In genomic region chr13:49247722-49248432, GRCh38 we compare ENCODE assay signal across 8 cellular contexts. TPM values are rescaled to one million over a fixed set of nuclear protein-coding genes. Genes with fewer than 3 reads are reported as not detected.
A peak's percentile ranks its signal among the peaks of the same experiment; 100 is the strongest.
DNase-seq lines count a peak whose midpoint lies in the region; ATAC-seq and TF ChIP-seq lines count a peak whose summit lies in the region.

CDADC1 (plus strand) TSS chr13:49247925; CDS start chr13:49248038, 113 bp downstream.

- no peaks in the 10 kb centered on the region for H3K27me3 ChIP-seq in testis

- peak within 1 kb of the TSS; percentile 72 to 96 for H3K4me3 ChIP-seq in testis

- no peak for TF ChIP-seq POLR2A in testis (IDR thresholded peaks at IDR 0.05)

- peak in 2 of 3 experiments; percentile 7 to 25 for TF ChIP-seq CTCF in testis (IDR thresholded peaks at IDR 0.05)

- peaks cover 3% of the 10 kb centered on the region for H3K4me1 ChIP-seq in testis

- no peaks in the 10 kb centered on the region for H3K36me3 ChIP-seq in testis (ENCODE audit: low read depth, missing control alignments)

- peak within 1 kb of the TSS; percentile 93 to 94 for H3K27ac Mint-ChIP-seq in activated naive CD4-positive, alpha-beta T cell treated with anti-CD3 and anti-CD28 coated beads, Interleukin-2, amount 50 U/mL, for 72 hours

- WGBS in testis, 2 donors, result 0% methylated on average over 37 to 42 of the region's 42 CpGs

- peak; percentile 97 for DNase-seq in GM03348 (ENCODE audit: low spot score)
- peak; percentile 96 for DNase-seq in HEK293T (ENCODE audit: extremely low spot score)
- peak; percentile 93 for DNase-seq in MV-4-11 (lab: John Stamatoyannopoulos, UW)
- peak; percentile 92 to 94 for DNase-seq in activated naive CD4-positive, alpha-beta T cell treated with anti-CD3 and anti-CD28 coated beads, Interleukin-2, amount 50 U/mL, for 72 hours (ENCODE audit: low spot score in 2 of 2)
- DNase-seq in glomerular endothelial cell (ENCODE audit: extremely low read depth, low read depth, low spot score), result peak; percentile 52
- DNase-seq in occipital lobe (lab: John Stamatoyannopoulos, UW), result peak; percentile 92
- DNase-seq in testis, result peak; percentile 99

- peaks cover 6 to 14% of the 10 kb centered on the region in 2 donors for H3K36me3 Mint-ChIP-seq in activated naive CD4-positive, alpha-beta T cell treated with anti-CD3 and anti-CD28 coated beads, Interleukin-2, amount 50 U/mL, for 72 hours

- peak; percentile 95 for ATAC-seq in SK-N-SH treated with all-trans-retinoic acid at 6 μM for 48 hours
- ATAC-seq in activated naive CD4-positive, alpha-beta T cell treated with anti-CD3 and anti-CD28 coated beads, Interleukin-2, amount 50 U/mL, for 72 hours, result peak; percentile 95 to 96

- no peaks in the 10 kb centered on the region for H3K9me3 Mint-ChIP-seq in activated naive CD4-positive, alpha-beta T cell treated with anti-CD3 and anti-CD28 coated beads, Interleukin-2, amount 50 U/mL, for 72 hours

- intact Hi-C loops in testis (cut with DNase I; ENCODE audit: low total_unique reads), result no loop called here

- POLR2A ChIA-PET in HEK293T (lab: Yijun Ruan, JAX), result interaction anchor here (0.6 to 2.3 kb wide), 9 partner anchors 10 to 428 kb away, joined by 3 to 15 read pairs (median 4); no protein-coding TSS in a partner anchor

- peak within 1 kb of the TSS; percentile 82 to 93 for H3K27ac ChIP-seq in testis

- CTCF ChIA-PET in HEK293T (lab: Yijun Ruan, JAX), result interaction anchor here (0.6 to 1.3 kb wide), 3 partner anchors 18 to 33 kb away, joined by 3 to 4 read pairs (median 3); no protein-coding TSS in a partner anchor

- no peaks in the 10 kb centered on the region for H3K9me3 ChIP-seq in testis

TF ChIP-seq in HEK293T, 16 proteins besides CTCF, POLR2A, EP300 and RAD21:
- TF ChIP-seq SP1 (IDR thresholded peaks at IDR 0.05) (no peak), ARNT (IDR thresholded peaks at IDR 0.05) (no peak), TARDBP (IDR thresholded peaks at IDR 0.05) (no peak), PKNOX1 (IDR thresholded peaks at IDR 0.05) (no peak), LEF1 (IDR thresholded peaks at IDR 0.05; ENCODE audit: borderline replicate concordance) (no peak), ELF4 (IDR thresholded peaks at IDR 0.05) (no peak), FOXM1 (IDR thresholded peaks at IDR 0.05; ENCODE audit: borderline replicate concordance) (no peak), NFRKB (IDR thresholded peaks at IDR 0.05) (no peak)
TF ChIP-seq in HEK293T: peak in this region for 0.

TF ChIP-seq in SK-N-SH treated with all-trans-retinoic acid at 6 μM for 48 hours, 23 proteins besides CTCF, POLR2A, EP300 and RAD21:
- TF ChIP-seq GLIS3 (CRISPR knock-in tag; IDR thresholded peaks at IDR 0.05), result no peak
- TF ChIP-seq ZNF565 (CRISPR knock-in tag; conservative IDR thresholded peaks at IDR 0.05; ENCODE audit: low read depth), result 0 out of 2 replicates have a peak, but pooled peaks have one; percentile 31
- TF ChIP-seq ZFP3 (CRISPR knock-in tag; IDR thresholded peaks at IDR 0.05), result 0 out of 2 replicates have a peak, but pooled peaks have one; percentile 27
TF ChIP-seq in SK-N-SH treated with all-trans-retinoic acid at 6 μM for 48 hours: peak in this region for 2.

RNA-seq across cellular contexts. Expression of gene CDADC1, which starts in this region (rescaled TPM):
- total RNA-seq in activated naive CD4-positive, alpha-beta T cell treated with anti-CD3 and anti-CD28 coated beads, Interleukin-2, amount 50 U/mL, for 72 hours, result 10 to 100 TPM; 15.8 to 16.9 TPM
- total RNA-seq in glomerular endothelial cell, result 1.6 and 5.7 TPM in 2 replicates
- total RNA-seq in occipital lobe, result 14.8 TPM
- total RNA-seq in testis, result 10 to 100 TPM; 18.5 to 33.2 TPM
- polyA plus RNA-seq in testis (ENCODE audit: insufficient read depth, low read depth, low replicate concordance), result 32.5 TPM

Comparison
In these comparisons a context has a peak if more than half of its experiments do, and no peak if none do; other contexts are left out.
1. Peak in every context shown above with its lines: DNase-seq, ATAC-seq, H3K4me3 ChIP-seq and H3K27ac ChIP-seq.